In the genomic region with DNA sequence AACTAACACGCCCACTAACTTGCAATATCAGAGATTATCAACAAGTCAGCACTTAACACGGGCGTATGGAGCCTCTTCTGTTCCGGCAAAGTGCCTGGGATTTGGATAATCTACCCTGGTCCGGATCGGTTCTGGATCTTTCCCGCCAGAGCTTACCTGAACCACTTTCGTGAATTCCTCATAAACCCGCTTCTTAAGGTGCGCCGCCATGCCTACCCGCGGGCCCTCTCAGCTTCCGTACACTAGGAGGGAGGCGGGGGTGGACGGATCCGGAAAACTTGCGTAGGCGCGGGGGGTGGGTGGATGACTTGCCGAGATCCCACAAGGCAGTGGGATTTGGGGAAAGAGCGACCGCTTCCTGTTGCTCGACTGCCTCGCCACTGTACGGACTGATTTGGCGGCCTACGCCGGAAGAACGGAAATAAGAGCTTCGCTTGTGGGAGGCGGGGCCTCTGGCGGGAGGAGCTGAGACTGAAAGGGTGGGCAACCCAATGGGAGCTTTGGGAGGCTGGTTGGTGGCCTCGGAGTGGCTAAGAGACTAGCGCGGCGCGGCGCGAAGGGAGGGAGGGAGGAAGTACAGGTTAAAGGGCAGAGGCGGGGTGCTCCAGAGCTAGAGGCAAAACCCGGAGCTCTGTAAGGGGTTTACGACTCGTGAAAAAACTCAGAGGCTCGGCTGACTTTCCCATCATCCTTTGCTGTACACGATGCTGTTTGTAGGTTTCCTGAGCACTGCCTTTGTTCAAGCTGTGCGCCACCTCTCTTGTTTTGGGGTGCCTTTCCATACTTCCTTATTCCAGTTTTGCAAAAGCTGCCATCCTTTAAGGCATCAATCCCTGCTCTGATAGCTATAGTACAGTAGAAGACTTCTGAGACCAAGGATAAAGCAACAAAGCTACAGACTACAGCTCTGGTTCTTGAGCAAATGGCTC, we compare ENCODE assay signal across 8 cellular contexts. TPM values are rescaled to one million over a fixed set of nuclear protein-coding genes. Genes with fewer than 3 reads are reported as not detected.
DNase-seq lines count a peak whose midpoint lies in the region; TF ChIP-seq lines count a peak whose summit lies in the region.

A gene with protein sequence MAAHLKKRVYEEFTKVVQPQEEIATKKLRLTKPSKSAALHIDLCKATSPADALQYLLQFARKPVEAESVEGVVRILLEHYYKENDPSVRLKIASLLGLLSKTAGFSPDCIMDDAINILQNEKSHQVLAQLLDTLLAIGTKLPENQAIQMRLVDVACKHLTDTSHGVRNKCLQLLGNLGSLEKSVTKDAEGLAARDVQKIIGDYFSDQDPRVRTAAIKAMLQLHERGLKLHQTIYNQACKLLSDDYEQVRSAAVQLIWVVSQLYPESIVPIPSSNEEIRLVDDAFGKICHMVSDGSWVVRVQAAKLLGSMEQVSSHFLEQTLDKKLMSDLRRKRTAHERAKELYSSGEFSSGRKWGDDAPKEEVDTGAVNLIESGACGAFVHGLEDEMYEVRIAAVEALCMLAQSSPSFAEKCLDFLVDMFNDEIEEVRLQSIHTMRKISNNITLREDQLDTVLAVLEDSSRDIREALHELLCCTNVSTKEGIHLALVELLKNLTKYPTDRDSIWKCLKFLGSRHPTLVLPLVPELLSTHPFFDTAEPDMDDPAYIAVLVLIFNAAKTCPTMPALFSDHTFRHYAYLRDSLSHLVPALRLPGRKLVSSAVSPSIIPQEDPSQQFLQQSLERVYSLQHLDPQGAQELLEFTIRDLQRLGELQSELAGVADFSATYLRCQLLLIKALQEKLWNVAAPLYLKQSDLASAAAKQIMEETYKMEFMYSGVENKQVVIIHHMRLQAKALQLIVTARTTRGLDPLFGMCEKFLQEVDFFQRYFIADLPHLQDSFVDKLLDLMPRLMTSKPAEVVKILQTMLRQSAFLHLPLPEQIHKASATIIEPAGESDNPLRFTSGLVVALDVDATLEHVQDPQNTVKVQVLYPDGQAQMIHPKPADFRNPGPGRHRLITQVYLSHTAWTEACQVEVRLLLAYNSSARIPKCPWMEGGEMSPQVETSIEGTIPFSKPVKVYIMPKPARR (minus strand): TSS at position 235 of the 929 bp plus-strand sequence. CDS start 25 bp downstream, at position 210.

- peak within 1 kb of the TSS; percentile 99 for H2AFZ ChIP-seq in MM.1S (ENCODE audit: low read length)

- no peak for TF ChIP-seq CTCF in MM.1S (IDR thresholded peaks at IDR 0.05; ENCODE audit: low read length)
- TF ChIP-seq CTCF in fibroblast of the aortic adventitia (IDR thresholded peaks at IDR 0.05; ENCODE audit: insufficient read depth, low read length), result no peak
- no peak for TF ChIP-seq CTCF in nephron (IDR thresholded peaks at IDR 0.05; ENCODE audit: unreplicated experiment in 3 of 3)

- no peaks in the 10 kb centered on the region for H3K27me3 Mint-ChIP-seq in nephron (ENCODE audit: low read depth)
- no peaks in the 10 kb centered on the region for H3K27me3 Mint-ChIP-seq in stimulated activated naive CD8-positive, alpha-beta T cell treated with anti-CD3 and anti-CD28 coated beads, Interleukin-15, Interleukin-2, amounts not matched to agents 100 ng/mL and 50 ng/mL, for 24 hours

- no peaks in the 10 kb centered on the region for H3K27me3 ChIP-seq in HAP-1 (ENCODE audit: low read depth)
- H3K27me3 ChIP-seq in MM.1S (replicated peaks; ENCODE audit: insufficient read depth, low read length), result no peaks in the 10 kb centered on the region

- H3K4me1 ChIP-seq in HAP-1 (peaks cover 15% of the 10 kb centered on the region), MM.1S (ENCODE audit: low read length) (peaks cover 14% of the 10 kb centered on the region)

- peaks cover 7% of the 10 kb centered on the region for H3K36me3 Mint-ChIP-seq in nephron (ENCODE audit: low read depth)
- peaks cover 13% of the 10 kb centered on the region for H3K36me3 Mint-ChIP-seq in stimulated activated naive CD8-positive, alpha-beta T cell treated with anti-CD3 and anti-CD28 coated beads, Interleukin-15, Interleukin-2, amounts not matched to agents 100 ng/mL and 50 ng/mL, for 24 hours (ENCODE audit: low read depth)

- in situ Hi-C loops in G401 (cut with HindIII; ENCODE audit: low sequenced_read_pairs) (no loop called here), HAP-1 (cut with MboI; ENCODE audit: low sequenced_read_pairs) (loop anchor here (10.0 kb wide), 1 partner anchor 60 kb away; no protein-coding TSS in a partner anchor)

- peaks cover 32% of the 10 kb centered on the region for H3K79me2 ChIP-seq in MM.1S (ENCODE audit: low read length)

- H3K36me3 ChIP-seq in HAP-1 (replicated peaks), result peaks cover 4% of the 10 kb centered on the region
- H3K36me3 ChIP-seq in MM.1S (replicated peaks; ENCODE audit: insufficient read depth, low read length), result no peaks in the 10 kb centered on the region

- peaks cover 18% of the 10 kb centered on the region for H3K4me1 Mint-ChIP-seq in nephron
- peaks cover 25% of the 10 kb centered on the region for H3K4me1 Mint-ChIP-seq in stimulated activated naive CD8-positive, alpha-beta T cell treated with anti-CD3 and anti-CD28 coated beads, Interleukin-15, Interleukin-2, amounts not matched to agents 100 ng/mL and 50 ng/mL, for 24 hours (ENCODE audit: low read depth)

- peak within 1 kb of the TSS; percentile 97 for H3K4me2 ChIP-seq in MM.1S (ENCODE audit: low read depth, low read length)

- H3F3A ChIP-seq in MM.1S (ENCODE audit: insufficient read depth, low read length), result peaks cover 11% of the 10 kb centered on the region; the same call in 1 of the 2 replicates

- H3K9me3 Mint-ChIP-seq in nephron, result no peaks in the 10 kb centered on the region
- H3K9me3 Mint-ChIP-seq in stimulated activated naive CD8-positive, alpha-beta T cell treated with anti-CD3 and anti-CD28 coated beads, Interleukin-15, Interleukin-2, amounts not matched to agents 100 ng/mL and 50 ng/mL, for 24 hours, result no peaks in the 10 kb centered on the region

- no peaks in the 10 kb centered on the region for H3K9me2 ChIP-seq in MM.1S (replicated peaks; ENCODE audit: insufficient read depth, low read length)

- peak within 1 kb of the TSS; percentile 96 to 99 (median 98) for H3K27ac Mint-ChIP-seq in nephron
- peak within 1 kb of the TSS; percentile 96 for H3K27ac Mint-ChIP-seq in stimulated activated naive CD8-positive, alpha-beta T cell treated with anti-CD3 and anti-CD28 coated beads, Interleukin-15, Interleukin-2, amounts not matched to agents 100 ng/mL and 50 ng/mL, for 24 hours

- peak; percentile 100 for DNase-seq in G401 (ENCODE audit: low spot score)
- DNase-seq in HAP-1 (ENCODE audit: low spot score in 2 of 2), result peak; percentile 100
- DNase-seq in MM.1S, result peak; percentile 99
- DNase-seq in SIG-M5 (lab: John Stamatoyannopoulos, UW), result peak; percentile 98
- DNase-seq in activated gamma-delta T cell (lab: John Stamatoyannopoulos, UW), result peak; percentile 92
- DNase-seq in fibroblast of the aortic adventitia (ENCODE audit: low read depth), result peak; percentile 100

- no peaks in the 10 kb centered on the region for H4K20me1 ChIP-seq in MM.1S (ENCODE audit: insufficient read depth, low read length)

- H3K9me3 ChIP-seq in HAP-1 (no peaks in the 10 kb centered on the region), MM.1S (replicated peaks; ENCODE audit: insufficient read depth, low read length) (no peaks in the 10 kb centered on the region)

- H3K27ac ChIP-seq in MM.1S (ENCODE audit: low read length), result peak within 1 kb of the TSS; percentile 79

- peak within 1 kb of the TSS; percentile 78 for H3K9ac ChIP-seq in MM.1S (ENCODE audit: low read length)

- H3K4me3 ChIP-seq in HAP-1, result peak within 1 kb of the TSS; percentile 71
- peak within 1 kb of the TSS; percentile 99 for H3K4me3 ChIP-seq in MM.1S (ENCODE audit: low read length)
- peak within 1 kb of the TSS; percentile 92 for H3K4me3 ChIP-seq in fibroblast of the aortic adventitia (ENCODE audit: low read depth, low read length)

- peak within 1 kb of the TSS; percentile 97 to 99 (median 98) for H3K4me3 Mint-ChIP-seq in nephron
- H3K4me3 Mint-ChIP-seq in stimulated activated naive CD8-positive, alpha-beta T cell treated with anti-CD3 and anti-CD28 coated beads, Interleukin-15, Interleukin-2, amounts not matched to agents 100 ng/mL and 50 ng/mL, for 24 hours, result peak within 1 kb of the TSS; percentile 94

RNA-seq across cellular contexts. Expression of the gene that starts here (rescaled TPM):
- 16.8 and 23.0 TPM in 2 replicates for total RNA-seq in G401 (2014; rRNA removed; shearing (Covaris generic))
- 24.1 and 52.6 TPM in 2 replicates for total RNA-seq in fibroblast of the aortic adventitia (ENCODE audit: low replicate concordance)

Comparison
In these comparisons a context has a peak if more than half of its experiments do, and no peak if none do; other contexts are left out.
1. Peak in every context shown above with its lines: DNase-seq, H3K4me3 ChIP-seq and H3K27ac ChIP-seq.